ENCODE assay signal across 11 cellular contexts in the genomic region with DNA sequence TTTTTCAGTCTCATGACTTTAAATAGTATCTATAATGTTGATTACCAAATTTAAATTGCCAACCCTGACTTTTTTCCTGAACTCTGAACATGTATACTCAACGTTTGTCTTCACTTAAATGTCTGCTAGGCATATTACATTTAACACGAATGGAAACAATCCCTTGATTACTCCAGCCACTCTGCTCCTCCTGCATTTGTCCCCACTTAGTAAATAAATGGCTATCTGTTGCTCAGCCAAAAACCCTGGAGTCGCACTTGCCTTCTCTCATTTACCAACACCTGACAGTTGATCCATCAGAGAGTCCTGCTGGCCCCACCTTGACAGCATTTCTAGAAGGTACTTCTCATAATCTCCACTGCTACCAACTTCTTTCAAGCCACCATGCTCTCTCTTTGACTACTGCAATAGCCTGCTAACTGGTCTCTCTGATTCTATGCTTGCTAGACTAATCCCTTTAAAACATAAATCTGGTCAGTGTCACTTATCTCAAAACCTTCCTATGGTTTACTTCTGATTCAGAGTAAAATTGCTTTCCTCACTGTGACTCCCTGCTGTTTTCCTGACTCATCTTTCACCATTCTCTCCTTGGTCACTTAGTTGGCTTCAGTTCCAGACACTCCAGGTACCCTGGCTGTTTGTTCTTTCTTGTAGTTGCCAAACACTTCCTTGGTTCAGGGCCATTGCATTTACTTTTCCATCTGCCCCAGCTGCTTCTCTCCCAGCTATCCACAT. TPM values are rescaled to one million over a fixed set of nuclear protein-coding genes. Genes with fewer than 3 reads are reported as not detected.
DNase-seq lines count a peak whose midpoint lies in the region; ATAC-seq and TF ChIP-seq lines count a peak whose summit lies in the region.
"Had no signal": no experiment of that assay in that cellular context is flagged by ENCODE, and none has a peak within 500 bp of the region (broad histone marks: within the 10 kb centered on the region; RNA-seq: fewer than 3 reads in every experiment).

No MANE protein-coding gene starts in this region.

- no peak for TF ChIP-seq EP300 in SK-N-SH (IDR thresholded peaks at IDR 0.05; ENCODE audit: borderline replicate concordance in 1 of 2, low read depth in 1 of 2, low read length in 1 of 2)
- no peak for TF ChIP-seq EP300 in stomach (IDR thresholded peaks at IDR 0.05)

- H3K9me3 ChIP-seq in SK-N-SH: no peaks in the 10 kb centered on the region
- no peaks in the 10 kb centered on the region for H3K9me3 ChIP-seq in stomach

- H3K36me3 ChIP-seq in SK-N-SH (replicated peaks in 1 of 2; ENCODE audit: control insufficient read depth in 1 of 2, insufficient read depth in 2 of 2, low read length in 1 of 2): peaks cover 35 to 36% of the 10 kb centered on the region in 2 experiments
- peaks cover 0 to 52% (median 27%) of the 10 kb centered on the region in 4 donors for H3K36me3 ChIP-seq in stomach

- no peaks in the 10 kb centered on the region for H3K9me2 ChIP-seq in SK-N-SH

- H4K20me1 ChIP-seq in SK-N-SH (ENCODE audit: insufficient read depth): no peaks in the 10 kb centered on the region

- no peak for TF ChIP-seq POLR2A in stomach (IDR thresholded peaks at IDR 0.05)

- ATAC-seq in GM19324 (IDR thresholded peaks at IDR 0.05; ENCODE audit: low FRiP score, unreplicated experiment): no peak
- ATAC-seq in GM18858 (IDR thresholded peaks at IDR 0.05; ENCODE audit: unreplicated experiment): no peak
- ATAC-seq: stimulated activated naive CD8-positive, alpha-beta T cell treated with anti-CD3 and anti-CD28 coated beads, Interleukin-15, amount 100 ng/mL, for 72 hours had no signal

- H3K79me2 ChIP-seq in SK-N-SH (ENCODE audit: insufficient read depth): no peaks in the 10 kb centered on the region

- H3K4me1 ChIP-seq in SK-N-SH (ENCODE audit: control insufficient read depth in 1 of 2, insufficient read depth in 2 of 2, low read depth in 1 of 2, low read length in 1 of 2) (peaks cover 0 to 6% of the 10 kb centered on the region in 2 experiments; a peak in 2 of 4 replicates), stomach (no peaks in the 10 kb centered on the region)

- no peak for TF ChIP-seq CTCF in SK-N-SH (IDR thresholded peaks at IDR 0.05)
- TF ChIP-seq CTCF in stomach (IDR thresholded peaks at IDR 0.05): no peak

- H3K4me2 ChIP-seq in SK-N-SH: no peak overlapping the region
- H3K4me2 ChIP-seq: PC-9 had no signal

- no peak for TF ChIP-seq RAD21 in SK-N-SH (IDR thresholded peaks at IDR 0.05; ENCODE audit: low read length)

- H3F3A ChIP-seq in SK-N-SH (replicated peaks; ENCODE audit: insufficient read depth): no peaks in the 10 kb centered on the region

- intact Hi-C loops in stomach (cut with DNase I; ENCODE audit: low total_unique reads): no loop called here

- CTCF ChIA-PET in SK-N-SH (lab: Yijun Ruan, JAX): no interaction called here

- POLR2A ChIA-PET in SK-N-SH (lab: Yijun Ruan, JAX): no interaction called here

- no peak overlapping the region for H3K9ac ChIP-seq in SK-N-SH

- H2AFZ ChIP-seq in SK-N-SH (ENCODE audit: low read depth): no peak overlapping the region
- H2AFZ ChIP-seq: PC-9 had no signal

- H3K27me3 ChIP-seq in SK-N-SH (ENCODE audit: insufficient read depth): no peaks in the 10 kb centered on the region
- H3K27me3 ChIP-seq in stomach: no peaks in the 10 kb centered on the region

- WGBS in SK-N-SH (ENCODE audit: low lambda C conversion rate): 69% methylated on average over 3 of the region's 3 CpGs
- WGBS in stomach, 5 donors: 80 to 93% (median 87%) methylated on average over 3 of the region's 3 CpGs

- no peak overlapping the region for H3K27ac ChIP-seq in SK-N-SH (ENCODE audit: low read depth in 2 of 2, low read length in 1 of 2)
- H3K27ac ChIP-seq in stomach: no peak overlapping the region
- H3K27ac ChIP-seq: PC-9 had no signal

- no peak overlapping the region for H3K4me3 ChIP-seq in SK-N-SH (ENCODE audit: low read depth in 2 of 2, low read length in 1 of 2)
- no peak overlapping the region for H3K4me3 ChIP-seq in stomach
- H3K4me3 ChIP-seq: PC-9 had no signal

- DNase-seq in AG08395 (ENCODE audit: low spot score): peak; percentile 2
- DNase-seq in HT1080 (ENCODE audit: low read depth): peak; percentile 80
- DNase-seq in SK-N-SH: no peak
- peak; percentile 34 for DNase-seq in kidney tubule cell (ENCODE audit: low spot score)
- DNase-seq in stomach: no peak
- DNase-seq in NCI-H345 (lab: John Stamatoyannopoulos, UW): no peak
- DNase-seq: NCI-H1092 treated with DMSO at 0.1 percent for 48 hours; PC-9; stimulated activated naive CD8-positive, alpha-beta T cell treated with anti-CD3 and anti-CD28 coated beads, Interleukin-15, amount 100 ng/mL, for 72 hours had no signal

TF ChIP-seq in SK-N-SH, 30 proteins besides CTCF, POLR2A, EP300 and RAD21:
- no peak for TF ChIP-seq GATA2 (CRISPR knock-in tag; IDR thresholded peaks at IDR 0.05)
- TF ChIP-seq FOXJ3 (CRISPR knock-in tag; IDR thresholded peaks at IDR 0.05): no peak
- TF ChIP-seq, protein P1, sequence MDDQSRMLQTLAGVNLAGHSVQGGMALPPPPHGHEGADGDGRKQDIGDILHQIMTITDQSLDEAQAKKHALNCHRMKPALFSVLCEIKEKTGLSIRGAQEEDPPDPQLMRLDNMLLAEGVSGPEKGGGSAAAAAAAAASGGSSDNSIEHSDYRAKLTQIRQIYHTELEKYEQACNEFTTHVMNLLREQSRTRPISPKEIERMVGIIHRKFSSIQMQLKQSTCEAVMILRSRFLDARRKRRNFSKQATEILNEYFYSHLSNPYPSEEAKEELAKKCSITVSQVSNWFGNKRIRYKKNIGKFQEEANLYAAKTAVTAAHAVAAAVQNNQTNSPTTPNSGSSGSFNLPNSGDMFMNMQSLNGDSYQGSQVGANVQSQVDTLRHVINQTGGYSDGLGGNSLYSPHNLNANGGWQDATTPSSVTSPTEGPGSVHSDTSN (IDR thresholded peaks at IDR 0.05): peak; percentile 62
- peak; percentile 32; the same call in 1 of the 2 replicates for TF ChIP-seq JUND (IDR thresholded peaks at IDR 0.05)
- peak; percentile 72 for TF ChIP-seq TCF12 (IDR thresholded peaks at IDR 0.05)
- TF ChIP-seq, protein P2, sequence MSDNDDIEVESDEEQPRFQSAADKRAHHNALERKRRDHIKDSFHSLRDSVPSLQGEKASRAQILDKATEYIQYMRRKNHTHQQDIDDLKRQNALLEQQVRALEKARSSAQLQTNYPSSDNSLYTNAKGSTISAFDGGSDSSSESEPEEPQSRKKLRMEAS (IDR thresholded peaks at IDR 0.05; ENCODE audit: low read depth): no peak
- TF ChIP-seq FOSL2 (IDR thresholded peaks at IDR 0.05; ENCODE audit: borderline replicate concordance, low read depth): no peak; the same call in 1 of the 2 replicates
- no peak for TF ChIP-seq NRF1 (IDR thresholded peaks at IDR 0.05; ENCODE audit: low read depth, low read length)
- TF ChIP-seq, protein P3, sequence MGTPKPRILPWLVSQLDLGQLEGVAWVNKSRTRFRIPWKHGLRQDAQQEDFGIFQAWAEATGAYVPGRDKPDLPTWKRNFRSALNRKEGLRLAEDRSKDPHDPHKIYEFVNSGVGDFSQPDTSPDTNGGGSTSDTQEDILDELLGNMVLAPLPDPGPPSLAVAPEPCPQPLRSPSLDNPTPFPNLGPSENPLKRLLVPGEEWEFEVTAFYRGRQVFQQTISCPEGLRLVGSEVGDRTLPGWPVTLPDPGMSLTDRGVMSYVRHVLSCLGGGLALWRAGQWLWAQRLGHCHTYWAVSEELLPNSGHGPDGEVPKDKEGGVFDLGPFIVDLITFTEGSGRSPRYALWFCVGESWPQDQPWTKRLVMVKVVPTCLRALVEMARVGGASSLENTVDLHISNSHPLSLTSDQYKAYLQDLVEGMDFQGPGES (IDR thresholded peaks at IDR 0.05; ENCODE audit: low read depth, low read length): no peak
- no peak for TF ChIP-seq MXI1 (IDR thresholded peaks at IDR 0.05; ENCODE audit: low read depth, low read length)
- TF ChIP-seq ELF1 (IDR thresholded peaks at IDR 0.05): no peak
- TF ChIP-seq TAF1 (IDR thresholded peaks at IDR 0.05; ENCODE audit: borderline replicate concordance, low read depth, low read length): no peak
- peak; percentile 64; the same call in 1 of the 2 replicates for TF ChIP-seq NFIC (IDR thresholded peaks at IDR 0.05; ENCODE audit: borderline replicate concordance)
- no peak for TF ChIP-seq RXRA (IDR thresholded peaks at IDR 0.05; ENCODE audit: borderline replicate concordance, low read depth)

RNA-seq across cellular contexts. Expression of a gene that starts 31.9 kb away (rescaled TPM):
- total RNA-seq in HT1080 (2014; rRNA removed; shearing (Covaris generic)): 11.8 and 15.4 TPM in 2 replicates
- 24.4 and 25.2 TPM in 2 replicates for polyA plus RNA-seq in HT1080 (2015; cell fraction: cytosol; rRNA removed)
- polyA plus RNA-seq in HT1080 (2015; cell fraction: nucleus; rRNA removed): 12.4 and 15.4 TPM in 2 replicates
- 20.5 and 29.5 TPM in 2 replicates for polyA plus RNA-seq in SK-N-SH (2012; rRNA removed)
- 33.2 and 42.1 TPM in 2 replicates for polyA plus RNA-seq in SK-N-SH (2012; cell fraction: cytosol; rRNA removed)
- polyA plus RNA-seq in SK-N-SH (2012; cell fraction: nucleus; rRNA removed): 14.2 and 22.2 TPM in 2 replicates
- 100 to 1,000 TPM in 3 of 5 donors, 10 to 100 TPM in 2; 27.5 to 137 (median 101) TPM for total RNA-seq in stomach
- 10 to 100 TPM; 16.0 to 29.6 (median 19.0) TPM for polyA plus RNA-seq in stomach

Comparison
In these comparisons a context has a peak if more than half of its experiments do, and no peak if none do; other contexts are left out.
1. DNase-seq: peak in AG08395 (single experiment), HT1080 (single experiment) and kidney tubule cell (single experiment); none in SK-N-SH (single experiment), stomach (single experiment) and NCI-H345 (single experiment).